ENCODE assay signal across 1 cellular context in genomic region chr17:51120739-51121619, GRCh38.
A peak's percentile ranks its signal among the peaks of the same experiment; 100 is the strongest.
TF ChIP-seq lines count a peak whose summit lies in the region.

TSS of gene SPAG9 (minus strand) at chr17:51120868. CDS start at chr17:51120656, 212 bp downstream.

TF ChIP-seq in SK-N-SH, 30 proteins besides CTCF, POLR2A, EP300 and RAD21 (continued from another document):
- TF ChIP-seq FOXJ3 (CRISPR knock-in tag; IDR thresholded peaks at IDR 0.05) = no peak
- peak; percentile 95 for TF ChIP-seq CHD2 (IDR thresholded peaks at IDR 0.05; ENCODE audit: low read length, partially characterized antibody)
- peak; percentile 97 for TF ChIP-seq POLR2AphosphoS5 (IDR thresholded peaks at IDR 0.05; ENCODE audit: low read depth, low read length)
- TF ChIP-seq USF2 (IDR thresholded peaks at IDR 0.05; ENCODE audit: borderline replicate concordance, low read depth, low read length) = no peak
- no peak for TF ChIP-seq TEAD4 (IDR thresholded peaks at IDR 0.05; ENCODE audit: borderline replicate concordance, insufficient read depth)
- TF ChIP-seq YY1 (IDR thresholded peaks at IDR 0.05; ENCODE audit: low read depth) = peak; percentile 63
- peak; percentile 75 for TF ChIP-seq MAX (IDR thresholded peaks at IDR 0.05; ENCODE audit: low read depth)
- no peak for TF ChIP-seq GABPA (IDR thresholded peaks at IDR 0.05; ENCODE audit: low read depth)
- TF ChIP-seq RCOR1 (IDR thresholded peaks at IDR 0.05; ENCODE audit: low read length) = no peak
- no peak; the same call in none of the 2 replicates for TF ChIP-seq RFX5 (IDR thresholded peaks at IDR 0.05; ENCODE audit: low read length)
- no peak for TF ChIP-seq EZH2phosphoT487 (IDR thresholded peaks at IDR 0.05; ENCODE audit: borderline replicate concordance, low read depth)
- no peak; the same call in 1 of the 2 replicates for TF ChIP-seq MEF2A (IDR thresholded peaks at IDR 0.05; ENCODE audit: borderline replicate concordance, low read depth)
